In genomic region chr9:87040410-87041009, GRCh38 we compare ENCODE assay signal across 21 cellular contexts.
DNase-seq lines count a peak whose midpoint lies in the region; ATAC-seq, FAIRE-seq and TF ChIP-seq lines count a peak whose summit lies in the region.
"Had no signal": no experiment of that assay in that cellular context is flagged by ENCODE, and none has a peak within 500 bp of the region (broad histone marks: within the 10 kb centered on the region; RNA-seq: fewer than 3 reads in every experiment).

No MANE protein-coding gene starts in this region.

- H3K27ac ChIP-seq in A549 (no peak overlapping the region), GM23338 (ENCODE audit: low read depth) (no peak overlapping the region), SJCRH30 (no peak overlapping the region), iPS-18a (ENCODE audit: low read length) (no peak overlapping the region)
- H3K27ac ChIP-seq: dorsolateral prefrontal cortex, right lobe of liver, tibial artery had no signal

- TF ChIP-seq EP300 in A549 (IDR thresholded peaks at IDR 0.05) = no peak

- H3K36me3 ChIP-seq in GM23338 (ENCODE audit: insufficient read depth) (no peaks in the 10 kb centered on the region; the same call in 1 of the 2 replicates), SJCRH30 (no peaks in the 10 kb centered on the region), iPS-18a (ENCODE audit: control insufficient read depth, low read depth, low read length) (no peaks in the 10 kb centered on the region)
- H3K36me3 ChIP-seq: right lobe of liver, tibial artery had no signal

- H3K79me2 ChIP-seq in GM23338 (replicated peaks; ENCODE audit: insufficient read depth) = peaks cover 35% of the 10 kb centered on the region

- no peak overlapping the region for H3K27ac Mint-ChIP-seq in GM23338
- H3K27ac Mint-ChIP-seq: stimulated activated memory B cell treated with anti-CD40 and anti-IgM and Interleukin-4, amounts not matched to agents 10 μg/mL and 1 μg/mL and 100 μg/mL, for 72 hours had no signal

- H3K27me3 Mint-ChIP-seq in GM23338 (ENCODE audit: insufficient read depth, low read depth, poor library complexity) = peaks cover 4% of the 10 kb centered on the region

- CTCF ChIA-PET in A549 (lab: Yijun Ruan, JAX) = interaction anchor here (0.7 kb wide), 1 partner anchor 654 kb away, joined by 3 read pairs; no protein-coding TSS in a partner anchor

- POLR2A ChIA-PET in A549 (lab: Yijun Ruan, JAX) = no interaction called here

- FAIRE-seq in A549 (lab: Jason Lieb, UNC) (no peak), urothelium cell line (lab: Jason Lieb, UNC) (no peak)

- no peaks in the 10 kb centered on the region; the same call in 1 of the 2 replicates for H4K20me1 ChIP-seq in GM23338 (replicated peaks; ENCODE audit: insufficient read depth)

- no peaks in the 10 kb centered on the region for H3K36me3 Mint-ChIP-seq in GM23338 (ENCODE audit: low read depth)
- H3K36me3 Mint-ChIP-seq: CD4-positive, alpha-beta memory T cell; stimulated activated memory B cell treated with anti-CD40 and anti-IgM and Interleukin-4, amounts not matched to agents 10 μg/mL and 1 μg/mL and 100 μg/mL, for 72 hours had no signal

- H3K9me3 Mint-ChIP-seq in GM23338 = peaks cover 16% of the 10 kb centered on the region
- H3K9me3 Mint-ChIP-seq: stimulated activated memory B cell treated with anti-CD40 and anti-IgM and Interleukin-4, amounts not matched to agents 10 μg/mL and 1 μg/mL and 100 μg/mL, for 72 hours had no signal

- H3K9me2 ChIP-seq in GM23338 (ENCODE audit: insufficient read depth) = no peaks in the 10 kb centered on the region
- H3K9me2 ChIP-seq: SK-N-SH had no signal

- TF ChIP-seq RAD21 in A549 (conservative IDR thresholded peaks at IDR 0.05 in 1 of 2, IDR thresholded peaks at IDR 0.05 in 1 of 2) = no peak

- H3K9me3 ChIP-seq in A549 (no peaks in the 10 kb centered on the region), SJCRH30 (replicated peaks) (no peaks in the 10 kb centered on the region), iPS-18a (ENCODE audit: control insufficient read depth, low read depth, low read length) (no peaks in the 10 kb centered on the region)
- H3K9me3 ChIP-seq: right lobe of liver, SK-N-SH, tibial artery had no signal

- H3K4me2 ChIP-seq in A549 (peak overlapping the region; percentile 81; the same call in 2 of the 3 replicates), GM23338 (peak overlapping the region; percentile 82)
- H3K4me2 ChIP-seq: SK-N-SH had no signal

- ATAC-seq in A549 (no peak), GM23338 (peak; percentile 31; the same call in 2 of the 3 replicates), HG02763 (IDR thresholded peaks at IDR 0.05; ENCODE audit: unreplicated experiment) (no peak)
- ATAC-seq: PC-3; right lobe of liver; stimulated activated memory B cell treated with anti-CD40 and anti-IgM and Interleukin-4, amounts not matched to agents 10 μg/mL and 1 μg/mL and 100 μg/mL, for 72 hours had no signal

- DNase-seq in A549 (ENCODE audit: low read depth in 1 of 2, low spot score in 1 of 2) (no peak), GM23338 (ENCODE audit: low spot score) (no peak), SJCRH30 (peak; percentile 13 to 51), urothelium cell line (ENCODE audit: low spot score) (no peak), NCI-H1694 treated with DMSO at 0.1 percent for 48 hours (lab: John Stamatoyannopoulos, UW) (no peak), NOMO-1 treated with dmso at 0.1 percent for 144 hours (lab: John Stamatoyannopoulos, UW; ENCODE audit: unreplicated experiment) (no peak)
- DNase-seq: activated CD4-positive, CD25-positive, alpha-beta regulatory T cell; activated effector memory CD4-positive, alpha-beta T cell treated with anti-CD3 and anti-CD28 coated beads, Interleukin-2, amount 50 U/mL, for 16 hours; amniotic stem cell; CD4-positive, alpha-beta memory T cell; dorsolateral prefrontal cortex; Karpas-422; NCI-H526; occipital lobe; PC-3; right lobe of liver; SK-N-SH; tibial artery had no signal

- TF ChIP-seq POLR2A in A549 (IDR thresholded peaks at IDR 0.05; ENCODE audit: low read length) = no peak

- H3K4me1 ChIP-seq in A549 (peaks cover 8% of the 10 kb centered on the region; the same call in 1 of the 3 replicates), GM23338 (ENCODE audit: insufficient read depth) (peaks cover 19% of the 10 kb centered on the region), SJCRH30 (0 out of 2 replicates have a peak, but pooled peaks cover 5% of the 10 kb centered on the region), iPS-18a (ENCODE audit: control insufficient read depth, low read depth, low read length) (peaks cover 4% of the 10 kb centered on the region)
- H3K4me1 ChIP-seq: right lobe of liver had no signal

- H3K4me3 Mint-ChIP-seq in GM23338 = peak overlapping the region; percentile 70; the same call in 1 of the 3 replicates
- H3K4me3 Mint-ChIP-seq: CD4-positive, alpha-beta memory T cell; stimulated activated memory B cell treated with anti-CD40 and anti-IgM and Interleukin-4, amounts not matched to agents 10 μg/mL and 1 μg/mL and 100 μg/mL, for 72 hours had no signal

- H3F3A ChIP-seq in GM23338 (replicated peaks; ENCODE audit: low read depth) = no peaks in the 10 kb centered on the region

- WGBS in A549 (ENCODE audit: missing lambda C conversion rate) = 88% methylated on average over 2 of the region's 2 CpGs

- H3K4me3 ChIP-seq in A549 (no peak overlapping the region), GM23338 (peak overlapping the region; percentile 63), SJCRH30 (peak overlapping the region; percentile 58), iPS-18a (ENCODE audit: low read length) (peak overlapping the region; percentile 58)
- H3K4me3 ChIP-seq: dorsolateral prefrontal cortex, right lobe of liver, tibial artery had no signal

- H2AFZ ChIP-seq in GM23338 = no peak overlapping the region

- TF ChIP-seq CTCF in A549 (IDR thresholded peaks at IDR 0.05) = no peak
- TF ChIP-seq CTCF in GM23338 (conservative IDR thresholded peaks at IDR 0.05; ENCODE audit: low read depth in 2 of 2) = no peak

- H3K27me3 ChIP-seq in GM23338 (ENCODE audit: insufficient read depth) (no peaks in the 10 kb centered on the region), SJCRH30 (no peaks in the 10 kb centered on the region), iPS-18a (ENCODE audit: control insufficient read depth, insufficient read depth, low read length) (no peaks in the 10 kb centered on the region)
- H3K27me3 ChIP-seq: dorsolateral prefrontal cortex, right lobe of liver, tibial artery had no signal

- H3K9ac ChIP-seq in iPS-18a (ENCODE audit: low read length) = no peak overlapping the region
- H3K9ac ChIP-seq: SK-N-SH had no signal

- peaks cover 13% of the 10 kb centered on the region for H3K4me1 Mint-ChIP-seq in GM23338
- H3K4me1 Mint-ChIP-seq: CD4-positive, alpha-beta memory T cell; stimulated activated memory B cell treated with anti-CD40 and anti-IgM and Interleukin-4, amounts not matched to agents 10 μg/mL and 1 μg/mL and 100 μg/mL, for 72 hours had no signal

TF ChIP-seq in A549, 52 proteins besides CTCF, POLR2A, EP300 and RAD21:
- TF ChIP-seq RFX5 (IDR thresholded peaks at IDR 0.05) = no peak
- TF ChIP-seq HOXB5 (CRISPR knock-in tag; IDR thresholded peaks at IDR 0.05) = no peak
- TF ChIP-seq ZSCAN20 (CRISPR knock-in tag; IDR thresholded peaks at IDR 0.05) = no peak
- TF ChIP-seq KDM5A (IDR thresholded peaks at IDR 0.05) = no peak
- no peak for TF ChIP-seq FOSB (CRISPR knock-in tag; IDR thresholded peaks at IDR 0.05)
- TF ChIP-seq SMC3 (IDR thresholded peaks at IDR 0.05) = no peak
- no peak for TF ChIP-seq MAZ (IDR thresholded peaks at IDR 0.05; ENCODE audit: borderline replicate concordance, low read depth, low read length)
- no peak for TF ChIP-seq ZFP36 (IDR thresholded peaks at IDR 0.05; ENCODE audit: borderline replicate concordance, partially characterized antibody)
- no peak for TF ChIP-seq PHF8 (IDR thresholded peaks at IDR 0.05; ENCODE audit: borderline replicate concordance, low read depth)
- no peak for TF ChIP-seq ELK1 (IDR thresholded peaks at IDR 0.05; ENCODE audit: low read depth, low read length)
- TF ChIP-seq ZC3H11A (IDR thresholded peaks at IDR 0.05) = no peak
- TF ChIP-seq BHLHE40 (IDR thresholded peaks at IDR 0.05; ENCODE audit: low read depth, low read length) = no peak
TF ChIP-seq in A549: peak in this region for 0.

TF ChIP-seq in GM23338, 12 proteins besides CTCF, POLR2A, EP300 and RAD21 (continues in another document):
- TF ChIP-seq EZH2 (IDR thresholded peaks at IDR 0.05; ENCODE audit: low read depth, unreplicated experiment) (no peak), EZH2phosphoT487 (IDR thresholded peaks at IDR 0.05; ENCODE audit: unreplicated experiment) (no peak), REST (IDR thresholded peaks at IDR 0.05; ENCODE audit: unreplicated experiment) (no peak), NANOG (IDR thresholded peaks at IDR 0.05; ENCODE audit: borderline replicate concordance) (no peak)

Comparison
In these comparisons a context has a peak if more than half of its experiments do, and no peak if none do; other contexts are left out.
1. DNase-seq: peak in SJCRH30 (2 of 2); none in A549 (0 of 2), GM23338 (single experiment), urothelium cell line (single experiment), NCI-H1694 treated with DMSO at 0.1 percent for 48 hours (single experiment) and NOMO-1 treated with dmso at 0.1 percent for 144 hours (single experiment).